In genomic region chr16:57303910-57304168, GRCh38 we compare ENCODE assay signal across 16 cellular contexts. TPM values are rescaled to one million over a fixed set of nuclear protein-coding genes. Genes with fewer than 3 reads are reported as not detected.
A peak's percentile ranks its signal among the peaks of the same experiment; 100 is the strongest.
DNase-seq lines count a peak whose midpoint lies in the region; ATAC-seq, FAIRE-seq and TF ChIP-seq lines count a peak whose summit lies in the region.
"Had no signal": no experiment of that assay in that cellular context is flagged by ENCODE, and none has a peak within 500 bp of the region (broad histone marks: within the 10 kb centered on the region; RNA-seq: fewer than 3 reads in every experiment).

No MANE protein-coding gene starts in this region.

- DNase-seq in Calu3 (no peak), HepG2 (ENCODE audit: low spot score) (no peak), stomach (no peak), GDM1 (lab: John Stamatoyannopoulos, UW) (no peak), NCI-H2029 treated with DMSO at 0.1 percent for 48 hours (lab: John Stamatoyannopoulos, UW) (no peak), GOT3 (lab: John Stamatoyannopoulos, UW) (no peak)
- no peak for DNase-seq in effector CD8-positive, alpha-beta T cell (lab: John Stamatoyannopoulos, UW)
- DNase-seq: activated gamma-delta T cell treated with Interleukin-2 at 50 U/mL for 16 hours, hippocampal formation, NCI-H1694, NCI-H526 treated with DMSO at 0.1 percent for 48 hours, nucleus accumbens had no signal

- no peak overlapping the region for H2AFZ ChIP-seq in HepG2 (ENCODE audit: low read length)

- H3K27ac Mint-ChIP-seq in Calu3 (ENCODE audit: unreplicated experiment) = peak overlapping the region; percentile 81
- H3K27ac Mint-ChIP-seq in activated T-helper 17 cell treated with anti-CD3 and anti-CD28 coated beads, Interleukin-2, amount 50 U/mL, for 72 hours = peak overlapping the region; percentile 85

- TF ChIP-seq EP300 in HepG2 (IDR thresholded peaks at IDR 0.05; ENCODE audit: low read depth in 2 of 2, low read length in 2 of 2) = no peak
- no peak for TF ChIP-seq EP300 in HepG2 (CRISPR knock-in tag; IDR thresholded peaks at IDR 0.05; ENCODE audit: borderline replicate concordance)
- no peak for TF ChIP-seq EP300 in stomach (IDR thresholded peaks at IDR 0.05)

- peak overlapping the region; percentile 63 for H3K9ac ChIP-seq in HepG2 (ENCODE audit: insufficient read depth, low read depth, low read length)

- no peak for TF ChIP-seq RAD21 in HepG2 (CRISPR knock-in tag; IDR thresholded peaks at IDR 0.05)

- no peak for FAIRE-seq in HepG2 (lab: Jason Lieb, UNC)
- FAIRE-seq: bronchial epithelial cell, TTC549 had no signal

- WGBS in HepG2 (ENCODE audit: low lambda C conversion rate) = 0% methylated on average over 1 of the region's 4 CpGs
- 63 to 73% (median 66%) methylated on average over 4 of the region's 4 CpGs for WGBS in stomach, 5 donors

- H3K36me3 Mint-ChIP-seq in Calu3 (ENCODE audit: insufficient read depth, unreplicated experiment) = peaks cover 10% of the 10 kb centered on the region
- no peaks in the 10 kb centered on the region for H3K36me3 Mint-ChIP-seq in activated T-helper 17 cell treated with anti-CD3 and anti-CD28 coated beads, Interleukin-2, amount 50 U/mL, for 72 hours (ENCODE audit: low read depth)

- H3K4me1 Mint-ChIP-seq in Calu3 (ENCODE audit: low read depth, unreplicated experiment) = peaks cover 41% of the 10 kb centered on the region
- peaks cover 11% of the 10 kb centered on the region for H3K4me1 Mint-ChIP-seq in activated T-helper 17 cell treated with anti-CD3 and anti-CD28 coated beads, Interleukin-2, amount 50 U/mL, for 72 hours

- H3K4me3 Mint-ChIP-seq in Calu3 (ENCODE audit: low read depth, unreplicated experiment) = peak overlapping the region; percentile 22
- H3K4me3 Mint-ChIP-seq in activated T-helper 17 cell treated with anti-CD3 and anti-CD28 coated beads, Interleukin-2, amount 50 U/mL, for 72 hours = peak overlapping the region; percentile 61

- no peaks in the 10 kb centered on the region for H3K9me3 Mint-ChIP-seq in Calu3 (ENCODE audit: low read depth, unreplicated experiment)
- no peaks in the 10 kb centered on the region for H3K9me3 Mint-ChIP-seq in activated T-helper 17 cell treated with anti-CD3 and anti-CD28 coated beads, Interleukin-2, amount 50 U/mL, for 72 hours

- BruUV-seq in Calu3 (replicated peaks; lab: Mats Ljungman, UMichigan) (TSS peak; percentile 88), HepG2 (replicated peaks; lab: Mats Ljungman, UMichigan) (no TSS peak)

- no peaks in the 10 kb centered on the region for H3K27me3 Mint-ChIP-seq in Calu3 (ENCODE audit: unreplicated experiment)
- H3K27me3 Mint-ChIP-seq in activated T-helper 17 cell treated with anti-CD3 and anti-CD28 coated beads, Interleukin-2, amount 50 U/mL, for 72 hours = no peaks in the 10 kb centered on the region

- CTCF ChIA-PET in Calu3 (lab: Charles Lee) = interaction anchor here (0.6 to 5.0 kb wide), 16 partner anchors 10 to 121 kb away, joined by 3 to 80 read pairs (median 4); partner anchors contain the start of genes ARL2BP and CX3CL1
- CTCF ChIA-PET in HepG2 (lab: Yijun Ruan, JAX; ENCODE audit: low intra/inter-chr PET ratio, low total read pairs) = interaction anchor here (1.4 to 6.2 kb wide), 2 partner anchors 114 to 119 kb away, joined by 5 to 142 read pairs; no protein-coding TSS in a partner anchor

- H3K4me3 ChIP-seq in HepG2 (replicated peaks in 1 of 3; ENCODE audit: insufficient read depth in 1 of 3, low read depth in 2 of 3, low read length in 3 of 3) (peak overlapping the region in 2 of 3 experiments; percentile 2 to 50; a peak in 3 of 6 replicates), stomach (no peak overlapping the region)

- H3K79me2 ChIP-seq in HepG2 (ENCODE audit: insufficient read depth, low read length) = no peaks in the 10 kb centered on the region

- H3K27ac ChIP-seq in HepG2 (ENCODE audit: extremely low read length, insufficient read depth, low read length) (peak overlapping the region; percentile 66), stomach (peak overlapping the region in 4 of 5 donors; percentile 58 to 75 (median 72))
- H3K27ac ChIP-seq: C4-2B had no signal

- H3K4me2 ChIP-seq in HepG2 (ENCODE audit: low read depth, low read length) = peak overlapping the region; percentile 88

- intact Hi-C loops in Calu3 (cut with micrococcal nuclease; ENCODE audit: unreplicated experiment) (loop anchor here (1.0 to 5.0 kb wide), 4 partner anchors 38 to 222 kb away; no protein-coding TSS in a partner anchor), HepG2 (cut with micrococcal nuclease; ENCODE audit: unreplicated experiment) (loop anchor here (1.0 kb wide), 4 partner anchors 68 to 113 kb away; partner anchors contain the start of gene CX3CL1), stomach (cut with DNase I; ENCODE audit: low total_unique reads) (loop anchor here (10.0 kb wide), 1 partner anchor 211 kb away; no protein-coding TSS in a partner anchor)

- H3K9me3 ChIP-seq in HepG2 (ENCODE audit: low read length) (no peaks in the 10 kb centered on the region), stomach (no peaks in the 10 kb centered on the region)

- H3K4me1 ChIP-seq in HepG2 (ENCODE audit: insufficient read depth, low read length) = peaks cover 74% of the 10 kb centered on the region
- peaks cover 25 to 48% (median 36%) of the 10 kb centered on the region in 4 donors for H3K4me1 ChIP-seq in stomach

- no peak for ATAC-seq in activated T-helper 17 cell treated with anti-CD3 and anti-CD28 coated beads, Interleukin-2, amount 50 U/mL, for 72 hours (replicated peaks)
- peak; percentile 1; the same call in 1 of the 3 replicates for ATAC-seq in HepG2

- H3K36me3 ChIP-seq in HepG2 (replicated peaks in 1 of 2; ENCODE audit: control insufficient read depth in 1 of 2, insufficient read depth in 2 of 2, low read length in 2 of 2) (no peaks in the 10 kb centered on the region), stomach (no peaks in the 10 kb centered on the region)

- in situ Hi-C loops in HepG2 (cut with HindIII; ENCODE audit: extremely low pct_ligation_motif_present, low pct_unique_long_range_greater_than_20kb) = loop anchor here (5.0 kb wide), 3 partner anchors 68 to 213 kb away; partner anchors contain the start of gene CX3CL1

- TF ChIP-seq CTCF in Calu3 (IDR thresholded peaks at IDR 0.05; ENCODE audit: unreplicated experiment) (no peak), HepG2 (CRISPR knock-in tag; IDR thresholded peaks at IDR 0.05) (no peak), stomach (IDR thresholded peaks at IDR 0.05) (no peak)

- no peaks in the 10 kb centered on the region; a peak in 1 of 5 replicates for H3K27me3 ChIP-seq in HepG2 (ENCODE audit: control insufficient read depth in 1 of 2, insufficient read depth in 2 of 2, low read length in 2 of 2)
- no peaks in the 10 kb centered on the region for H3K27me3 ChIP-seq in stomach

- POLR2A ChIA-PET in HepG2 (lab: Yijun Ruan, JAX) = interaction anchor here (0.5 to 12.2 kb wide), 14 partner anchors 16 to 143 kb away, joined by 3 to 303 read pairs (median 4); partner anchors contain the start of genes CIAPIN1, COQ9 and CX3CL1

- TF ChIP-seq POLR2A in HepG2 (IDR thresholded peaks at IDR 0.05; ENCODE audit: insufficient read depth in 1 of 2, low read depth in 2 of 2, low read length in 2 of 2) (no peak), stomach (IDR thresholded peaks at IDR 0.05) (no peak)

- H4K20me1 ChIP-seq in HepG2 (ENCODE audit: insufficient read depth, low read length) = no peaks in the 10 kb centered on the region; the same call in 1 of the 2 replicates

RNA-seq across cellular contexts. Expression of gene PLLP, which starts 19.4 kb away (rescaled TPM):
- total RNA-seq in Calu3 (2022) (38.3 and 40.3 TPM in 2 replicates), HepG2 (2016; rRNA removed; fragmentation: Illumina TruSeq; extraction: Trizol) (39.5 and 60.6 TPM in 2 replicates), stomach (100 to 1,000 TPM in 2 of 5 donors, 10 to 100 TPM in 3; 27.4 to 190 (median 59.1) TPM)
- total RNA-seq in activated T-helper 17 cell treated with anti-CD3 and anti-CD28 coated beads, Interleukin-2, amount 50 U/mL, for 72 hours = not detected
- total RNA-seq in HepG2 (2016; cell fraction: cytosol; rRNA removed; fragmentation: Illumina TruSeq; extraction: Trizol; ENCODE audit: low read depth) = 31.6 and 42.4 TPM in 2 replicates
- 36.8 and 62.7 TPM in 2 replicates for total RNA-seq in HepG2 (2016; cell fraction: insoluble cytoplasmic fraction; rRNA removed; fragmentation: Illumina TruSeq; extraction: Trizol)
- 53.7 and 65.8 TPM in 2 replicates for total RNA-seq in HepG2 (2016; cell fraction: membrane; rRNA removed; fragmentation: Illumina TruSeq; extraction: Trizol)
- 44.1 and 48.9 TPM in 2 replicates for total RNA-seq in HepG2 (2016; cell fraction: nucleus; rRNA removed; fragmentation: Illumina TruSeq; extraction: Trizol)
- polyA plus RNA-seq in HepG2 (2011; rRNA removed) (127 and 160 TPM in 2 replicates), stomach (10 to 100 TPM; 39.0 to 46.6 (median 43.7) TPM)
- 145 and 183 TPM in 2 replicates for polyA plus RNA-seq in HepG2 (2011; cell fraction: cytosol; rRNA removed)
- 77.5 and 88.9 TPM in 2 replicates for polyA plus RNA-seq in HepG2 (2011; cell fraction: nucleus; rRNA removed)
- 40.5 and 51.4 TPM in 2 replicates for polyA plus RNA-seq in HepG2 (2012)
- polyA plus RNA-seq in HepG2 (2016; cell fraction: cytosol; fragmentation: Illumina TruSeq; extraction: Trizol; ENCODE audit: low read depth) = 35.9 and 51.7 TPM in 2 replicates
- polyA plus RNA-seq in HepG2 (2016; cell fraction: insoluble cytoplasmic fraction; fragmentation: Illumina TruSeq; extraction: Trizol; ENCODE audit: low read depth) = 47.5 and 48.8 TPM in 2 replicates
- 56.6 and 67.1 TPM in 2 replicates for polyA plus RNA-seq in HepG2 (2016; cell fraction: membrane; fragmentation: Illumina TruSeq; extraction: Trizol; ENCODE audit: low read depth)
- 83.7 and 88.2 TPM in 2 replicates for polyA plus RNA-seq in HepG2 (2016; cell fraction: nucleus; fragmentation: Illumina TruSeq; extraction: Trizol; ENCODE audit: insufficient read depth, low read depth)
- polyA minus RNA-seq in HepG2 (2011; rRNA and poly(A)+ RNA removed; ENCODE audit: low replicate concordance) = 159 and 370 TPM in 2 replicates
- 54.5 and 69.4 TPM in 2 replicates for polyA minus RNA-seq in HepG2 (2011; cell fraction: cytosol; rRNA and poly(A)+ RNA removed)
- 23.7 and 30.3 TPM in 2 replicates for polyA minus RNA-seq in HepG2 (2011; cell fraction: nucleus; rRNA and poly(A)+ RNA removed)

RNA-seq across cellular contexts. Expression of gene CCL22, which starts 54.7 kb away (rescaled TPM):
- total RNA-seq in Calu3 (2022) (2.6 and 4.5 TPM in 2 replicates), HepG2 (2016; rRNA removed; fragmentation: Illumina TruSeq; extraction: Trizol) (0.06 TPM in 1 of 2 replicates, not detected in the other), stomach (under 1 TPM in 1 of 5 donors, not detected in 4; 0.37 TPM)
- 10 to 100 TPM in 1 of 2 donors, 1 to 10 TPM in 1; 1.1 to 11.5 TPM for total RNA-seq in activated T-helper 17 cell treated with anti-CD3 and anti-CD28 coated beads, Interleukin-2, amount 50 U/mL, for 72 hours
- not detected in 2 replicates for total RNA-seq in HepG2 (2016; cell fraction: cytosol; rRNA removed; fragmentation: Illumina TruSeq; extraction: Trizol; ENCODE audit: low read depth)
- total RNA-seq in HepG2 (2016; cell fraction: insoluble cytoplasmic fraction; rRNA removed; fragmentation: Illumina TruSeq; extraction: Trizol) = 0.06 and 0.09 TPM in 2 replicates
- total RNA-seq in HepG2 (2016; cell fraction: membrane; rRNA removed; fragmentation: Illumina TruSeq; extraction: Trizol) = not detected in 2 replicates
- 0.16 TPM in 1 of 2 replicates, not detected in the other for total RNA-seq in HepG2 (2016; cell fraction: nucleus; rRNA removed; fragmentation: Illumina TruSeq; extraction: Trizol)
- polyA plus RNA-seq in HepG2 (2011; rRNA removed) (0.04 TPM in 1 of 2 replicates, not detected in the other), stomach (under 1 TPM; 0.12 to 0.45 (median 0.15) TPM)
- polyA plus RNA-seq in HepG2 (2011; cell fraction: cytosol; rRNA removed) = 0.01 and 0.04 TPM in 2 replicates
- polyA plus RNA-seq in HepG2 (2011; cell fraction: nucleus; rRNA removed) = 0.03 TPM in 1 of 2 replicates, not detected in the other
- 0.04 TPM in 1 of 2 replicates, not detected in the other for polyA plus RNA-seq in HepG2 (2012)
- polyA plus RNA-seq in HepG2 (2016; cell fraction: cytosol; fragmentation: Illumina TruSeq; extraction: Trizol; ENCODE audit: low read depth) = 0.05 TPM in 1 of 2 replicates, not detected in the other
- polyA plus RNA-seq in HepG2 (2016; cell fraction: insoluble cytoplasmic fraction; fragmentation: Illumina TruSeq; extraction: Trizol; ENCODE audit: low read depth) = 0.17 TPM in 1 of 2 replicates, not detected in the other
- polyA plus RNA-seq in HepG2 (2016; cell fraction: membrane; fragmentation: Illumina TruSeq; extraction: Trizol; ENCODE audit: low read depth) = 0.06 TPM in 1 of 2 replicates, not detected in the other
- 0.25 TPM in 1 of 2 replicates, not detected in the other for polyA plus RNA-seq in HepG2 (2016; cell fraction: nucleus; fragmentation: Illumina TruSeq; extraction: Trizol; ENCODE audit: insufficient read depth, low read depth)
- polyA minus RNA-seq in HepG2 (2011; rRNA and poly(A)+ RNA removed; ENCODE audit: low replicate concordance) = 0.07 TPM in 1 of 2 replicates, not detected in the other
- not detected in 2 replicates for polyA minus RNA-seq in HepG2 (2011; cell fraction: cytosol; rRNA and poly(A)+ RNA removed)
- not detected in 2 replicates for polyA minus RNA-seq in HepG2 (2011; cell fraction: nucleus; rRNA and poly(A)+ RNA removed)
- total RNA-seq: bronchial epithelial cell had no signal

RNA-seq across cellular contexts. Expression of gene ARL2BP, which starts 58.8 kb away (rescaled TPM):
- 32.6 and 33.3 TPM in 2 replicates for total RNA-seq in Calu3 (2022)
- 10 to 100 TPM; 17.0 to 23.5 TPM for total RNA-seq in activated T-helper 17 cell treated with anti-CD3 and anti-CD28 coated beads, Interleukin-2, amount 50 U/mL, for 72 hours
- total RNA-seq in HepG2 (2016; rRNA removed; fragmentation: Illumina TruSeq; extraction: Trizol) = 67.6 and 97.1 TPM in 2 replicates
- total RNA-seq in HepG2 (2016; cell fraction: cytosol; rRNA removed; fragmentation: Illumina TruSeq; extraction: Trizol; ENCODE audit: low read depth) = 43.5 and 44.1 TPM in 2 replicates
- total RNA-seq in HepG2 (2016; cell fraction: insoluble cytoplasmic fraction; rRNA removed; fragmentation: Illumina TruSeq; extraction: Trizol) = 66.0 and 92.7 TPM in 2 replicates
- total RNA-seq in HepG2 (2016; cell fraction: membrane; rRNA removed; fragmentation: Illumina TruSeq; extraction: Trizol) = 109 and 111 TPM in 2 replicates
- 24.1 and 29.7 TPM in 2 replicates for total RNA-seq in HepG2 (2016; cell fraction: nucleus; rRNA removed; fragmentation: Illumina TruSeq; extraction: Trizol)
- 50.8 and 64.3 TPM in 2 replicates for polyA plus RNA-seq in HepG2 (2011; rRNA removed)
- 39.2 and 54.5 TPM in 2 replicates for polyA plus RNA-seq in HepG2 (2011; cell fraction: cytosol; rRNA removed)
- 13.9 and 16.0 TPM in 2 replicates for polyA plus RNA-seq in HepG2 (2011; cell fraction: nucleus; rRNA removed)
- polyA plus RNA-seq in HepG2 (2012) = 30.2 and 34.8 TPM in 2 replicates
- 58.2 and 66.9 TPM in 2 replicates for polyA plus RNA-seq in HepG2 (2016; cell fraction: cytosol; fragmentation: Illumina TruSeq; extraction: Trizol; ENCODE audit: low read depth)
- polyA plus RNA-seq in HepG2 (2016; cell fraction: insoluble cytoplasmic fraction; fragmentation: Illumina TruSeq; extraction: Trizol; ENCODE audit: low read depth) = 110 and 111 TPM in 2 replicates
- 110 and 116 TPM in 2 replicates for polyA plus RNA-seq in HepG2 (2016; cell fraction: membrane; fragmentation: Illumina TruSeq; extraction: Trizol; ENCODE audit: low read depth)
- 41.6 and 42.0 TPM in 2 replicates for polyA plus RNA-seq in HepG2 (2016; cell fraction: nucleus; fragmentation: Illumina TruSeq; extraction: Trizol; ENCODE audit: insufficient read depth, low read depth)
- polyA minus RNA-seq in HepG2 (2011; rRNA and poly(A)+ RNA removed; ENCODE audit: low replicate concordance) = 31.4 and 38.5 TPM in 2 replicates
- polyA minus RNA-seq in HepG2 (2011; cell fraction: cytosol; rRNA and poly(A)+ RNA removed) = 29.3 and 33.2 TPM in 2 replicates
- 14.2 and 21.6 TPM in 2 replicates for polyA minus RNA-seq in HepG2 (2011; cell fraction: nucleus; rRNA and poly(A)+ RNA removed)
- 10 to 100 TPM; 15.6 to 61.6 (median 46.7) TPM for total RNA-seq in stomach
- 10 to 100 TPM; 24.0 to 46.6 (median 39.8) TPM for polyA plus RNA-seq in stomach

Comparison
In these comparisons a context has a peak if more than half of its experiments do, and no peak if none do; other contexts are left out.
1. H3K4me3 ChIP-seq: peak in HepG2 (2 of 3); none in stomach (0 of 4).
2. RNA of gene PLLP, which starts 19.4 kb away (total RNA-seq): 31.6 to 65.8 TPM in HepG2, 27.4 to 190 TPM in stomach and 38.3 to 40.3 TPM in Calu3; not detected in activated T-helper 17 cell treated with anti-CD3 and anti-CD28 coated beads, Interleukin-2, amount 50 U/mL, for 72 hours; every median in the first group is over 10 times any median in the second.